ENCODE assay signal across 23 cellular contexts in the genomic region with DNA sequence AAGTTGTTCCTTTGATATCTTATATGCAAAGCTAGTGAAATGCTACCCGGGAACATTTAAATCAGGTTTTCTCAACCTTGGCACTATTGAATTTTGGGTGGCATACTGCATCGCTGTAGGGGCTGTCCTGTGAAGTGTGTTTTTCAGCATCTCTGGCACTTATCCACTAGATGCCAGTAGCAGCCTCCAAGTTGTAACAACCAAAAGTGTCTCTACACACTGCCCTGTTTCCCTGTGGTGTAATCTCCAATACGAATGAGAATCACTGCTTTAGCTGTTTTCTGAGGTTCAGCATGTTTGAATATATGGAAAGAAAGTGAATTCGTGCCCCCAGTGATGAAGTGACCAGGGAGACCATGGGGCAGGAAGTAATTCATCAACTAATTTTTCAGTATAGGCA.
DNase-seq lines count a peak whose midpoint lies in the region; ATAC-seq, FAIRE-seq and TF ChIP-seq lines count a peak whose summit lies in the region.
"Had no signal": no experiment of that assay in that cellular context is flagged by ENCODE, and none has a peak within 500 bp of the region (broad histone marks: within the 10 kb centered on the region; RNA-seq: fewer than 3 reads in every experiment).

No MANE protein-coding gene starts in this region.

- no peaks in the 10 kb centered on the region for H3K27me3 Mint-ChIP-seq in astrocyte (ENCODE audit: low read depth, unreplicated experiment)
- H3K27me3 Mint-ChIP-seq: CD4-positive, alpha-beta T cell had no signal

- CTCF ChIA-PET in A549 (lab: Yijun Ruan, JAX), result no interaction called here
- CTCF ChIA-PET in A673 (lab: Charles Lee), result no interaction called here
- CTCF ChIA-PET in PC-3 (lab: Charles Lee), result no interaction called here

- H3K27ac ChIP-seq in A549 (no peak overlapping the region), A673 (ENCODE audit: low read depth, low read length, poor library complexity, severe bottlenecking) (no peak overlapping the region), PC-3 (ENCODE audit: low read length) (no peak overlapping the region), astrocyte (ENCODE audit: low read depth, low read length) (no peak overlapping the region)
- H3K27ac ChIP-seq: BLaER1 treated with 17β-estradiol and CSF1 and Interleukin-3, amounts not matched to agents 10 nM and 100 nM; GM23248 had no signal

- H2AFZ ChIP-seq in PC-3 (ENCODE audit: low read length) (no peak overlapping the region), astrocyte (ENCODE audit: low read depth, low read length) (no peak overlapping the region)
- H2AFZ ChIP-seq: GM23248 had no signal

- H3K4me2 ChIP-seq in A549, result no peak overlapping the region
- H3K4me2 ChIP-seq in PC-3 (ENCODE audit: low read length), result no peak overlapping the region
- H3K4me2 ChIP-seq in astrocyte (ENCODE audit: low read length), result no peak overlapping the region
- H3K4me2 ChIP-seq: BLaER1 treated with 17β-estradiol and CSF1 and Interleukin-3, amounts not matched to agents 10 nM and 100 nM had no signal

- H4K20me1 ChIP-seq in PC-3 (ENCODE audit: low read length) (no peaks in the 10 kb centered on the region), astrocyte (ENCODE audit: insufficient read depth, low read length) (no peaks in the 10 kb centered on the region)
- H4K20me1 ChIP-seq: BLaER1 treated with 17β-estradiol and CSF1 and Interleukin-3, amounts not matched to agents 10 nM and 100 nM had no signal

- TF ChIP-seq POLR2A in A549 (IDR thresholded peaks at IDR 0.05; ENCODE audit: low read length) (no peak), GM12891 (IDR thresholded peaks at IDR 0.05; ENCODE audit: low read depth, low read length) (no peak)

- H3K36me3 Mint-ChIP-seq in astrocyte (ENCODE audit: low read depth, unreplicated experiment), result no peaks in the 10 kb centered on the region
- H3K36me3 Mint-ChIP-seq: CD14-positive monocyte; CD8-positive, alpha-beta memory T cell had no signal

- H3K9me2 ChIP-seq in PC-3 (replicated peaks; ENCODE audit: low read length), result no peaks in the 10 kb centered on the region

- no peak overlapping the region for H3K9ac ChIP-seq in PC-3 (ENCODE audit: low read length)
- no peak overlapping the region for H3K9ac ChIP-seq in astrocyte (ENCODE audit: low read length)
- H3K9ac ChIP-seq: BLaER1 treated with 17β-estradiol and CSF1 and Interleukin-3, amounts not matched to agents 10 nM and 100 nM; GM23248 had no signal

- H3K79me2 ChIP-seq in PC-3 (ENCODE audit: low read length) (no peaks in the 10 kb centered on the region), astrocyte (ENCODE audit: insufficient read depth, low read length) (no peaks in the 10 kb centered on the region)

- no peak for TF ChIP-seq RAD21 in A549 (conservative IDR thresholded peaks at IDR 0.05 in 1 of 2, IDR thresholded peaks at IDR 0.05 in 1 of 2)

- WGBS in A549 (ENCODE audit: missing lambda C conversion rate), result 28% methylated on average over 4 of the region's 4 CpGs

- ATAC-seq in A549 (no peak), PC-3 (no peak), GM19397 (IDR thresholded peaks at IDR 0.05; ENCODE audit: unreplicated experiment) (no peak)

- no peak for TF ChIP-seq CTCF in A549 (IDR thresholded peaks at IDR 0.05)
- 0 out of 2 replicates have a peak, but pooled peaks have one; percentile 23 for TF ChIP-seq CTCF in A673 (conservative IDR thresholded peaks at IDR 0.05; ENCODE audit: low read depth, low read length)
- no peak; the same call in 1 of the 2 replicates for TF ChIP-seq CTCF in PC-3 (conservative IDR thresholded peaks at IDR 0.05; ENCODE audit: low read depth, low read length)
- no peak for TF ChIP-seq CTCF in astrocyte (IDR thresholded peaks at IDR 0.05; ENCODE audit: insufficient read depth, low read depth, low read length)

- no peaks in the 10 kb centered on the region for H3K36me3 ChIP-seq in A673 (ENCODE audit: insufficient read depth, low read length, poor library complexity, severe bottlenecking)
- no peaks in the 10 kb centered on the region for H3K36me3 ChIP-seq in PC-3 (ENCODE audit: low read depth, low read length)
- no peaks in the 10 kb centered on the region for H3K36me3 ChIP-seq in astrocyte (ENCODE audit: insufficient read depth, low read length)
- H3K36me3 ChIP-seq: BE2C; BLaER1 treated with 17β-estradiol and CSF1 and Interleukin-3, amounts not matched to agents 10 nM and 100 nM; HAP-1 had no signal

- H3K27ac Mint-ChIP-seq in astrocyte (ENCODE audit: unreplicated experiment), result no peak overlapping the region
- H3K27ac Mint-ChIP-seq: CD14-positive monocyte; CD4-positive, alpha-beta T cell; HFFc6 had no signal

- FAIRE-seq in A549 (lab: Jason Lieb, UNC), result peak; percentile 74
- FAIRE-seq in astrocyte (lab: Jason Lieb, UNC), result peak; percentile 75
- no peak for FAIRE-seq in GM12891 (lab: Jason Lieb, UNC)
- FAIRE-seq: D721Med, GM12892 had no signal

- BruUV-seq in A673 (replicated peaks; lab: Mats Ljungman, UMichigan), result no TSS peak
- no TSS peak for BruUV-seq in PC-3 (replicated peaks; lab: Mats Ljungman, UMichigan)

- H3K4me3 ChIP-seq in A549, result no peak overlapping the region
- H3K4me3 ChIP-seq in A673 (ENCODE audit: low read depth, low read length, poor library complexity, severe bottlenecking), result no peak overlapping the region
- H3K4me3 ChIP-seq in PC-3 (ENCODE audit: low read length), result no peak overlapping the region
- no peak overlapping the region for H3K4me3 ChIP-seq in astrocyte (ENCODE audit: insufficient read depth, low read depth, low read length)
- H3K4me3 ChIP-seq: BLaER1 treated with 17β-estradiol and CSF1 and Interleukin-3, amounts not matched to agents 10 nM and 100 nM; GM23248; HAP-1 had no signal

- DNase-seq in A549 (ENCODE audit: low read depth in 1 of 2, low spot score in 1 of 2) (no peak), A673 (ENCODE audit: low spot score) (peak; percentile 31), PC-3 (peak; percentile 27), astrocyte (ENCODE audit: low read depth) (no peak), NCI-H446 treated with DMSO at 0.1 percent for 48 hours (lab: John Stamatoyannopoulos, UW) (no peak), GM12891 (ENCODE audit: insufficient read length, low spot score) (no peak)
- no peak for DNase-seq in activated CD4-positive, alpha-beta T cell treated with anti-CD3 and anti-CD28 coated beads, Interleukin-2, amount 50 U/mL, for 1 hour
- DNase-seq: ACHN; AML-193; BE2C; CD4-positive, alpha-beta T cell; CD8-positive, alpha-beta memory T cell; DMS 273 treated with DMSO at 0.1 percent for 48 hours; DMS79 treated with DMSO at 0.1 percent for 48 hours; GF-D8; GM23248; HFFc6 had no signal

- H3K27me3 ChIP-seq in A673 (replicated peaks; ENCODE audit: insufficient read depth, low read depth, low read length, poor library complexity) (no peaks in the 10 kb centered on the region), PC-3 (ENCODE audit: low read length) (no peaks in the 10 kb centered on the region), astrocyte (ENCODE audit: insufficient read depth, low read length) (no peaks in the 10 kb centered on the region)
- H3K27me3 ChIP-seq: BE2C; BLaER1 treated with 17β-estradiol and CSF1 and Interleukin-3, amounts not matched to agents 10 nM and 100 nM had no signal

- POLR2A ChIA-PET in A549 (lab: Yijun Ruan, JAX) (no interaction called here), A673 (lab: Charles Lee; ENCODE audit: low non-redundant PET) (no interaction called here), PC-3 (lab: Charles Lee; ENCODE audit: unreplicated experiment) (no interaction called here)

- peaks cover 3% of the 10 kb centered on the region for H3K4me1 Mint-ChIP-seq in astrocyte (ENCODE audit: low read depth, unreplicated experiment)
- H3K4me1 Mint-ChIP-seq: CD14-positive monocyte; CD8-positive, alpha-beta memory T cell had no signal

- no peaks in the 10 kb centered on the region for H3K9me3 Mint-ChIP-seq in astrocyte (ENCODE audit: unreplicated experiment)
- H3K9me3 Mint-ChIP-seq: CD4-positive, alpha-beta T cell had no signal

- no peak for TF ChIP-seq EP300 in A549 (IDR thresholded peaks at IDR 0.05)

- H3K9me3 ChIP-seq in A549 (no peaks in the 10 kb centered on the region), A673 (ENCODE audit: low read depth, low read length, poor library complexity, severe bottlenecking) (no peaks in the 10 kb centered on the region), PC-3 (ENCODE audit: low read length) (no peaks in the 10 kb centered on the region), astrocyte (ENCODE audit: insufficient read depth, low read depth, low read length) (no peaks in the 10 kb centered on the region)
- H3K9me3 ChIP-seq: BE2C, HAP-1 had no signal

- intact Hi-C loops in A673 (cut with micrococcal nuclease; ENCODE audit: unreplicated experiment), result loop anchor here (2.0 kb wide), 1 partner anchor 302 kb away; no protein-coding TSS in a partner anchor
- intact Hi-C loops in PC-3 (cut with micrococcal nuclease), result loop anchor here (5.0 kb wide), 1 partner anchor 847 kb away; no protein-coding TSS in a partner anchor

- H3K4me3 Mint-ChIP-seq in astrocyte (ENCODE audit: unreplicated experiment), result no peak overlapping the region
- H3K4me3 Mint-ChIP-seq: CD14-positive monocyte; CD4-positive, alpha-beta T cell; CD8-positive, alpha-beta memory T cell; HFFc6 had no signal

- H3F3A ChIP-seq in PC-3 (ENCODE audit: low read length, unreplicated experiment), result no peaks in the 10 kb centered on the region

- H3K4me1 ChIP-seq in A549 (no peaks in the 10 kb centered on the region), A673 (ENCODE audit: insufficient read depth, low read length, poor library complexity, severe bottlenecking) (peaks cover 8% of the 10 kb centered on the region), PC-3 (ENCODE audit: insufficient read depth, low read length) (no peaks in the 10 kb centered on the region), astrocyte (ENCODE audit: insufficient read depth, low read length) (no peaks in the 10 kb centered on the region)
- H3K4me1 ChIP-seq: BE2C; BLaER1 treated with 17β-estradiol and CSF1 and Interleukin-3, amounts not matched to agents 10 nM and 100 nM; HAP-1 had no signal

TF ChIP-seq in A549, 52 proteins besides CTCF, POLR2A, EP300 and RAD21 (continues in another document):
- TF ChIP-seq JUNB (IDR thresholded peaks at IDR 0.05) (no peak), ZC3H11A (IDR thresholded peaks at IDR 0.05) (no peak), RCOR1 (IDR thresholded peaks at IDR 0.05; ENCODE audit: low read depth, low read length) (no peak), FOSL2 (IDR thresholded peaks at IDR 0.05) (no peak), FOSL2 (CRISPR knock-in tag; IDR thresholded peaks at IDR 0.05) (no peak)

TF ChIP-seq in GM12891, 5 proteins besides CTCF, POLR2A, EP300 and RAD21:
- TF ChIP-seq TAF1 (IDR thresholded peaks at IDR 0.05; ENCODE audit: low read depth, low read length), result no peak
- TF ChIP-seq POLR2AphosphoS5 (IDR thresholded peaks at IDR 0.05; ENCODE audit: low read depth, low read length), result no peak
- no peak for TF ChIP-seq POU2F2 (IDR thresholded peaks at IDR 0.05; ENCODE audit: low read depth, low read length)
- no peak for TF ChIP-seq PAX5 (IDR thresholded peaks at IDR 0.05; ENCODE audit: insufficient read depth, low read length, severe bottlenecking)
- TF ChIP-seq SPI1 (IDR thresholded peaks at IDR 0.05; ENCODE audit: low read depth, low read length), result no peak

Comparison
In these comparisons a context has a peak if more than half of its experiments do, and no peak if none do; other contexts are left out.
1. DNase-seq: peak in A673 (single experiment) and PC-3 (single experiment); none in A549 (0 of 2), astrocyte (single experiment), activated CD4-positive, alpha-beta T cell treated with anti-CD3 and anti-CD28 coated beads, Interleukin-2, amount 50 U/mL, for 1 hour (single experiment), NCI-H446 treated with DMSO at 0.1 percent for 48 hours (single experiment) and GM12891 (single experiment).